In the genomic region with DNA sequence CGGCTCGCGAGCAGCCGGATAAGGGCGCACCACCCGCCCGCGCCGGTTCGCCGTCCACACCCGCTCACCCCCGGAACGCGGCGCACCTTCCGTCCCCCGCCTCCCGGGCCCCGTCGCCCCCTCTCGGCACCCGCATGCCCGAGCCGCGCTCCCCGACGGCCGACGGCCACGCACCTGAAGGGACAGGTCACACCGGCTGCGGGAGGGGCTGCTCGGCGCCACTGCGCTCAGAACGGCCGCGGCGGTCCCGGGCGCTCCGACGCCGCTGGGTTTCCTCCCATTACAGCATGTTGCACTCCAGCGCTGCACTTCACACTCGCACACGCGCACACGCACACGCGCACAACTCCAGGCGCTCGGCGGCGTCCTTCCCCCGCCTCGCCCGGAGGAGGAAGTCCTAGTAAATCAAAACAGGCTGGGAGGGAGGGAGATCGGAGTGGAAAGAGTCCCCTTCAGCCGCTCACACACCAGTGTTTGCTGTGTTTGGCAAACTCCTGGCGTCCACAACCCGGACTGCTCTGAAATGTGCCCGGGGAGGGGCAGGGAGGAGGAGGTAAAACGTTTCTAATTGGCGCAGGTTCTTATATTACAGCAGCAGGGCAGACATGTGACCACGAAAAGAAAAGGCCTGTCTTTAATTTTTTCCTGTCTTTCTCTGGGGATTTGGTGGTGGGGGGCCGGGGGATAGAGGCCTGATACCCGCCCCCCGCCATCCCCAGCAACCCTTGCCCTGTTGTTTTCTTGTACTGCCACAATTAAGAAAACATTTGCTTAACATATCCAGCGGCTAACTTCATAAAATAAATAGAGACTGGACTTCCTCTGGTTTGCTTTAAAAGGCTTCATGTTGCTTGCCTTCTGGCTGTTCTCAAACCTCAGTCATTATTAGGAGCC, we compare ENCODE assay signal across 8 cellular contexts.
DNase-seq lines count a peak whose midpoint lies in the region; ATAC-seq and TF ChIP-seq lines count a peak whose summit lies in the region.

No MANE protein-coding gene starts in this region.

- peak; percentile 33 for ATAC-seq in HG02642 (IDR thresholded peaks at IDR 0.05; ENCODE audit: poor library complexity, unreplicated experiment)
- ATAC-seq in left lung: peak; percentile 64
- ATAC-seq in HG02763 (IDR thresholded peaks at IDR 0.05; ENCODE audit: unreplicated experiment): no peak

- H3K27ac ChIP-seq in left lung: peak overlapping the region; percentile 86 to 94

- no peaks in the 10 kb centered on the region for H3K36me3 ChIP-seq in left lung

- intact Hi-C loops in left lung (cut with DNase I): no loop called here

- peak overlapping the region; percentile 82 to 86 for H3K4me3 ChIP-seq in left lung

- H3K4me1 ChIP-seq in left lung: peaks cover 0 to 43% of the 10 kb centered on the region in 2 donors

- H3K27me3 ChIP-seq in left lung: peaks cover 0 to 24% of the 10 kb centered on the region in 2 donors

- peak; percentile 90 for DNase-seq in GM03348 (ENCODE audit: low spot score)
- DNase-seq in NCI-H345 (lab: John Stamatoyannopoulos, UW): peak; percentile 79
- peak; percentile 50 for DNase-seq in activated CD4-positive, alpha-beta T cell treated with anti-CD3 and anti-CD28 coated beads, Interleukin-2, amount 50 U/mL, for 1 hour
- peak; percentile 90 to 94 for DNase-seq in dermis microvascular lymphatic vessel endothelial cell (ENCODE audit: low read depth in 2 of 2)
- DNase-seq in left lung: peak; percentile 76 to 91
- DNase-seq in stimulated activated CD4-positive, alpha-beta T cell treated with anti-CD3 and anti-CD28 coated beads, Interleukin-1b, Interleukin-23, amount 100 ng/mL, for 48 hours: peak; percentile 39

- TF ChIP-seq CTCF in left lung (IDR thresholded peaks at IDR 0.05): no peak

- no peaks in the 10 kb centered on the region for H3K9me3 ChIP-seq in left lung

Comparison
In these comparisons a context has a peak if more than half of its experiments do, and no peak if none do; other contexts are left out.
1. DNase-seq: peak in every context shown above with its lines; median percentile 92 in dermis microvascular lymphatic vessel endothelial cell; 90 in GM03348; 84 in left lung; 79 in NCI-H345; 50 in activated CD4-positive, alpha-beta T cell treated with anti-CD3 and anti-CD28 coated beads, Interleukin-2, amount 50 U/mL, for 1 hour; 39 in stimulated activated CD4-positive, alpha-beta T cell treated with anti-CD3 and anti-CD28 coated beads, Interleukin-1b, Interleukin-23, amount 100 ng/mL, for 48 hours.